25 cellular contexts compared by ENCODE assay signal in genomic region chr7:51058764-51059163, GRCh38.
A peak's percentile ranks its signal among the peaks of the same experiment; 100 is the strongest.
DNase-seq lines count a peak whose midpoint lies in the region; ATAC-seq, FAIRE-seq and TF ChIP-seq lines count a peak whose summit lies in the region.
"Had no signal": no experiment of that assay in that cellular context is flagged by ENCODE, and none has a peak within 500 bp of the region (broad histone marks: within the 10 kb centered on the region; RNA-seq: fewer than 3 reads in every experiment).

No MANE protein-coding gene starts in this region.

- H3K27ac Mint-ChIP-seq in endothelial cell (ENCODE audit: unreplicated experiment), result no peak overlapping the region
- H3K27ac Mint-ChIP-seq: CD14-positive monocyte; CD4-positive, alpha-beta memory T cell; CD4-positive, CD25-positive, alpha-beta regulatory T cell; CD8-positive, alpha-beta memory T cell had no signal

- no peaks in the 10 kb centered on the region for H3K9me3 ChIP-seq in K562 (replicated peaks; ENCODE audit: control insufficient read depth, insufficient read depth, low read depth, low read length)
- H3K9me3 ChIP-seq: A549, BE2C, BLaER1, Caco-2 had no signal

- H3K9me3 Mint-ChIP-seq in endothelial cell (ENCODE audit: unreplicated experiment), result no peaks in the 10 kb centered on the region
- H3K9me3 Mint-ChIP-seq: CD14-positive monocyte; CD4-positive, alpha-beta memory T cell; CD8-positive, alpha-beta memory T cell had no signal

- TF ChIP-seq POLR2A in K562 (conservative IDR thresholded peaks at IDR 0.05), result no peak

- no peak overlapping the region for H3K4me3 Mint-ChIP-seq in endothelial cell (ENCODE audit: unreplicated experiment)
- H3K4me3 Mint-ChIP-seq: CD14-positive monocyte; CD4-positive, alpha-beta memory T cell; CD4-positive, CD25-positive, alpha-beta regulatory T cell; CD8-positive, alpha-beta memory T cell had no signal

- H2AFZ ChIP-seq in K562 (ENCODE audit: low read depth, low read length), result no peak overlapping the region

- TF ChIP-seq EP300 in K562 (IDR thresholded peaks at IDR 0.05; ENCODE audit: low read length), result no peak

- H3K4me3 ChIP-seq in K562, result no peak overlapping the region
- H3K4me3 ChIP-seq: A549, BLaER1 had no signal

- no peaks in the 10 kb centered on the region for H3K36me3 Mint-ChIP-seq in endothelial cell (ENCODE audit: low read depth, unreplicated experiment)
- H3K36me3 Mint-ChIP-seq: CD14-positive monocyte; CD4-positive, alpha-beta memory T cell; CD4-positive, CD25-positive, alpha-beta regulatory T cell; CD8-positive, alpha-beta memory T cell had no signal

- TF ChIP-seq RAD21 in K562 (CRISPR knock-in tag; conservative IDR thresholded peaks at IDR 0.05 in 1 of 2, IDR thresholded peaks at IDR 0.05 in 1 of 2), result no peak

- intact Hi-C loops in K562 (cut with micrococcal nuclease), result no loop called here

- H3K36me3 ChIP-seq in K562 (ENCODE audit: control insufficient read depth, insufficient read depth, low read length), result no peaks in the 10 kb centered on the region
- H3K36me3 ChIP-seq: BE2C, BLaER1 had no signal

- H4K20me1 ChIP-seq in K562 (replicated peaks; ENCODE audit: control insufficient read depth, insufficient read depth, low read length), result peaks cover 3% of the 10 kb centered on the region; the same call in 1 of the 2 replicates
- H4K20me1 ChIP-seq: BLaER1 had no signal

- H3K9ac ChIP-seq in K562 (ENCODE audit: insufficient read depth in 1 of 2, low read depth in 2 of 2, low read length in 2 of 2), result no peak overlapping the region
- H3K9ac ChIP-seq: BLaER1 had no signal

- CTCF ChIA-PET in K562 (lab: Yijun Ruan, JAX; ENCODE audit: low intra/inter-chr PET ratio), result no interaction called here

- H3K27me3 Mint-ChIP-seq in endothelial cell (ENCODE audit: unreplicated experiment), result peaks cover 6% of the 10 kb centered on the region
- H3K27me3 Mint-ChIP-seq: CD4-positive, CD25-positive, alpha-beta regulatory T cell had no signal

- H3K9me1 ChIP-seq in K562 (ENCODE audit: control insufficient read depth, insufficient read depth, low read length), result no peaks in the 10 kb centered on the region

- no peaks in the 10 kb centered on the region; a peak in 1 of 5 replicates for H3K4me1 ChIP-seq in K562 (replicated peaks in 1 of 2; ENCODE audit: control insufficient read depth in 2 of 2, insufficient read depth in 2 of 2, low read length in 2 of 2)
- H3K4me1 ChIP-seq: A549, BE2C, Caco-2 had no signal

- WGBS in K562 (ENCODE audit: insufficient coverage, low coverage, missing lambda C conversion rate), result under 1% methylated on average over 12 of the region's 12 CpGs

- ATAC-seq in K562, result no peak
- ATAC-seq: A549 had no signal

- H3K79me2 ChIP-seq in K562 (ENCODE audit: control insufficient read depth, insufficient read depth, low read length), result no peaks in the 10 kb centered on the region

- TF ChIP-seq CTCF in K562 (IDR thresholded peaks at IDR 0.05 in 2 of 3, conservative IDR thresholded peaks at IDR 0.05 in 1 of 3; ENCODE audit: insufficient read depth in 2 of 3, low read depth in 1 of 3, low read length in 3 of 3) (no peak), endothelial cell (IDR thresholded peaks at IDR 0.05; ENCODE audit: unreplicated experiment) (no peak)

- no peak overlapping the region for H3K27ac ChIP-seq in K562 (ENCODE audit: extremely low read depth, low read depth, low read length)
- H3K27ac ChIP-seq: 22Rv1, A549, BLaER1 had no signal

- H3K4me2 ChIP-seq in K562 (ENCODE audit: insufficient read depth, low read length), result no peak overlapping the region
- H3K4me2 ChIP-seq: A549, BLaER1 had no signal

- H3K27me3 ChIP-seq in K562 (ENCODE audit: control insufficient read depth in 2 of 2, insufficient read depth in 2 of 2, low read length in 2 of 2), result peaks cover 15 to 31% of the 10 kb centered on the region in 2 experiments
- H3K27me3 ChIP-seq: BLaER1 had no signal

- peaks cover 5% of the 10 kb centered on the region for H3K4me1 Mint-ChIP-seq in endothelial cell (ENCODE audit: unreplicated experiment)
- H3K4me1 Mint-ChIP-seq: CD14-positive monocyte; CD4-positive, alpha-beta memory T cell; CD4-positive, CD25-positive, alpha-beta regulatory T cell; CD8-positive, alpha-beta memory T cell had no signal

- no TSS peak for BruUV-seq in K562 (replicated peaks; lab: Mats Ljungman, UMichigan)

- FAIRE-seq in K562 (lab: Jason Lieb, UNC), result no peak
- FAIRE-seq: D721Med, G401.6, GM12891, GM19239 had no signal

- DNase-seq in Ammon's horn (ENCODE audit: low spot score) (peak; percentile 67), K562 (ENCODE audit: extremely low read depth in 1 of 4, low spot score in 3 of 4) (no peak), occipital lobe (lab: John Stamatoyannopoulos, UW) (peak; percentile 22), superior temporal gyrus (ENCODE audit: extremely low spot score) (peak; percentile 27), endothelial cell (ENCODE audit: low spot score) (no peak), SK-N-DZ (ENCODE audit: low spot score) (no peak), iPS-NIHi11 (ENCODE audit: low spot score) (no peak)
- DNase-seq: AML-193; BE2C; C1 segment of cervical spinal cord; Caco-2; Calu3; CD4-positive, alpha-beta memory T cell; CD4-positive, CD25-positive, alpha-beta regulatory T cell; CD8-positive, alpha-beta memory T cell; DMS79 treated with DMSO at 0.1 percent for 48 hours; GF-D8 had no signal

- POLR2A ChIA-PET in K562 (lab: Yijun Ruan, JAX), result no interaction called here

- in situ Hi-C loops in K562 (cut with MboI), result no loop called here

TF ChIP-seq in K562, 482 proteins besides CTCF, POLR2A, EP300 and RAD21:
- TF ChIP-seq SREBF2 (CRISPR knock-in tag; IDR thresholded peaks at IDR 0.05), result no peak
- TF ChIP-seq CBFA2T3 (IDR thresholded peaks at IDR 0.05), result 0 out of 2 replicates have a peak, but pooled peaks have one; percentile 10

Comparison
In these comparisons a context has a peak if more than half of its experiments do, and no peak if none do; other contexts are left out.
1. DNase-seq: peak in Ammon's horn (single experiment), occipital lobe (single experiment) and superior temporal gyrus (single experiment); none in K562 (0 of 4), endothelial cell (single experiment), SK-N-DZ (single experiment) and iPS-NIHi11 (single experiment).